8 cellular contexts compared by ENCODE assay signal in the genomic region with DNA sequence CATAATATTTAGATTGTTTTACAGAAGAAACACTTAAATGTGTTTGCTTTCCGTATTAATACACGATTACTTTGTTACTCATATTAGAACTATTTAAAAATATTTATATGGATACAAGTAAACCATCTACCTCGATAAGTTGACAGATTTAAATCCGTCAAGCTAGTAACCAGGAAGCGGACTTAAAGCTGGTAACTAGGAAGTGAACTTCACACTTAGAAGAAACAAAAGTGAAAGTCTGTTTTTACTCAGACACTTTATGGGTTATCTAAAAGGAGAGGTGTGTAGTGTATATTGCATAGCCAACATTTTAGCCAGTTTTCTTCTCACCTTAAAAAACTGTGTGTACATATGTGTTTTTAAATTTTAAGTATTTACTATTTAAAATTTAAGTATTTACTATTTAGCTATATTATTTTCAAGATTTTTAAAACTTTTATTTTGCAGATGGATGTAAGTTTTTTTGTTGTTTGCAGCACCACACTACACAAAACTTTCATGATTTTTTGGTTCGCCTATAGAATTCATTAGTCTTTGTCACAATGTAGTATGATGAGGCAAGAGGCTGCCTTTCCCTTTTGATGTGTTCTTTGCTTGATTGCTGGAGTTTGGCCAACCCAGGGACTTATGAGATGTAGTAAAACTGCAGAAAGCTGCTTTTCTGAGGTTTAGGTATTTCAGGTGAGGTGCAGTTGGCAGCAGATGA. TPM values are rescaled to one million over a fixed set of nuclear protein-coding genes. Genes with fewer than 3 reads are reported as not detected.
DNase-seq lines count a peak whose midpoint lies in the region; ATAC-seq, FAIRE-seq and TF ChIP-seq lines count a peak whose summit lies in the region.

No MANE protein-coding gene starts in this region.

- no peaks in the 10 kb centered on the region for H3K9me3 ChIP-seq in A549
- H3K9me3 ChIP-seq in mucosa of descending colon: no peaks in the 10 kb centered on the region

- DNase-seq in A549 (ENCODE audit: low read depth in 1 of 2, low spot score in 1 of 2) (peak in 1 of 2 experiments; percentile 53), NCI-H526 (lab: John Stamatoyannopoulos, UW) (peak; percentile 16 to 36), bronchial epithelial cell (ENCODE audit: low read depth) (peak; percentile 66), mucosa of descending colon (peak in 1 of 3 donors; percentile 36), nucleus accumbens (lab: John Stamatoyannopoulos, UW) (no peak)
- DNase-seq in effector CD8-positive, alpha-beta T cell (lab: John Stamatoyannopoulos, UW): no peak

- no peak for TF ChIP-seq EP300 in A549 (IDR thresholded peaks at IDR 0.05)

- TF ChIP-seq POLR2A in A549 (IDR thresholded peaks at IDR 0.05; ENCODE audit: low read length) (no peak), GM18505 (IDR thresholded peaks at IDR 0.05; ENCODE audit: borderline replicate concordance, extremely low read depth, insufficient read depth, insufficient read length) (no peak)

- H3K4me3 ChIP-seq in A549 (peak overlapping the region; percentile 85), bronchial epithelial cell (ENCODE audit: low read depth, low read length) (peak overlapping the region; percentile 88), mucosa of descending colon (no peak overlapping the region)

- no peaks in the 10 kb centered on the region for H3K36me3 ChIP-seq in bronchial epithelial cell (ENCODE audit: control insufficient read depth, insufficient read depth, low read length)
- H3K36me3 ChIP-seq in mucosa of descending colon (ENCODE audit: low read depth): no peaks in the 10 kb centered on the region

- ATAC-seq in A549: no peak
- peak; percentile 47 for ATAC-seq in GM18505 (IDR thresholded peaks at IDR 0.05; ENCODE audit: unreplicated experiment)
- ATAC-seq in HG02870 (IDR thresholded peaks at IDR 0.05; ENCODE audit: unreplicated experiment): peak; percentile 56
- peak; percentile 41 for ATAC-seq in mucosa of descending colon

- TF ChIP-seq CTCF in A549 (IDR thresholded peaks at IDR 0.05) (no peak), bronchial epithelial cell (IDR thresholded peaks at IDR 0.05; ENCODE audit: insufficient read depth, low read length, severe bottlenecking) (no peak), mucosa of descending colon (IDR thresholded peaks at IDR 0.05) (no peak)

- POLR2A ChIA-PET in A549 (lab: Yijun Ruan, JAX): no interaction called here

- TF ChIP-seq RAD21 in A549 (conservative IDR thresholded peaks at IDR 0.05 in 1 of 2, IDR thresholded peaks at IDR 0.05 in 1 of 2): no peak

- peaks cover 38% of the 10 kb centered on the region; the same call in 2 of the 3 replicates for H3K4me1 ChIP-seq in A549
- peaks cover 31% of the 10 kb centered on the region for H3K4me1 ChIP-seq in mucosa of descending colon (ENCODE audit: low read depth)

- H3K4me2 ChIP-seq in A549: peak overlapping the region; percentile 97

- intact Hi-C loops in mucosa of descending colon (cut with DNase I, micrococcal nuclease): no loop called here

- H3K27me3 ChIP-seq in bronchial epithelial cell (ENCODE audit: control insufficient read depth, insufficient read depth, low read length): no peaks in the 10 kb centered on the region

- peak overlapping the region; percentile 48 to 98 for H3K27ac ChIP-seq in A549

- CTCF ChIA-PET in A549 (lab: Yijun Ruan, JAX): interaction anchor here (0.8 kb wide), 1 partner anchor 10 kb away, joined by 3 read pairs; no protein-coding TSS in a partner anchor

- FAIRE-seq in A549 (lab: Jason Lieb, UNC) (no peak), bronchial epithelial cell (lab: Jason Lieb, UNC) (no peak)

- 2% methylated on average over 6 of the region's 6 CpGs for whole genome bisulfite sequencing in A549 (ENCODE audit: missing lambda C conversion rate)

TF ChIP-seq in A549, 52 proteins besides CTCF, POLR2A, EP300 and RAD21:
- no peak for TF ChIP-seq EHF (CRISPR knock-in tag; IDR thresholded peaks at IDR 0.05)
- no peak for TF ChIP-seq HOXA7 (CRISPR knock-in tag; IDR thresholded peaks at IDR 0.05)

RNA-seq across cellular contexts. Expression of gene USP25, which starts 2.7 kb away (rescaled TPM):
- polyA plus RNA-seq in A549 (2011; rRNA removed) (32.2 and 33.5 TPM in 2 replicates), A549 (2017; fragmentation: RNase III; extraction: RNeasy Plus Mini Kit Qiagen cat#74134 plus additional on column Dnase treatment) (14.5 to 18.1 TPM (median 15.3 TPM) in 3 replicates)
- 3.9 and 4.7 TPM in 2 replicates for polyA plus RNA-seq in A549 (2012; cell fraction: cytosol; rRNA removed)
- polyA plus RNA-seq in A549 (2012; cell fraction: nucleus; rRNA removed): 1.9 and 3.2 TPM in 2 replicates
- polyA minus RNA-seq in A549 (2011; rRNA and poly(A)+ RNA removed): 34.9 and 40.2 TPM in 2 replicates
- total RNA-seq in bronchial epithelial cell (54.5 and 69.3 TPM in 2 replicates), mucosa of descending colon (10 to 100 TPM; 33.5 to 48.2 (median 43.3) TPM)

Comparison
In these comparisons a context has a peak if more than half of its experiments do, and no peak if none do; other contexts are left out.
1. ATAC-seq: peak in GM18505 (single experiment), HG02870 (single experiment) and mucosa of descending colon (single experiment); none in A549 (0 of 2).
2. DNase-seq: peak in NCI-H526 (2 of 2) and bronchial epithelial cell (single experiment); none in effector CD8-positive, alpha-beta T cell (single experiment) and nucleus accumbens (0 of 56).